13 cellular contexts compared by ENCODE assay signal in genomic region chr12:109109756-109110350, GRCh38. TPM values are rescaled to one million over a fixed set of nuclear protein-coding genes. Genes with fewer than 3 reads are reported as not detected.
A peak's percentile ranks its signal among the peaks of the same experiment; 100 is the strongest.
DNase-seq lines count a peak whose midpoint lies in the region; ATAC-seq and TF ChIP-seq lines count a peak whose summit lies in the region.
"Had no signal": no experiment of that assay in that cellular context is flagged by ENCODE, and none has a peak within 500 bp of the region (broad histone marks: within the 10 kb centered on the region; RNA-seq: fewer than 3 reads in every experiment).

No MANE protein-coding gene starts in this region.

- H3K4me3 Mint-ChIP-seq in activated T-cell treated with anti-CD3 and anti-CD28 coated beads, Interleukin-2, amount 50 U/mL, for 24 hours: no peak overlapping the region
- H3K4me3 Mint-ChIP-seq in activated T-cell treated with anti-CD3 and anti-CD28 coated beads, Interleukin-2, amount 50 U/mL, for 72 hours: no peak overlapping the region
- no peak overlapping the region for H3K4me3 Mint-ChIP-seq in chondrocyte (ENCODE audit: unreplicated experiment)

- peaks cover 28% of the 10 kb centered on the region for H3K4me1 Mint-ChIP-seq in activated T-cell treated with anti-CD3 and anti-CD28 coated beads, Interleukin-2, amount 50 U/mL, for 24 hours (ENCODE audit: low read depth)
- peaks cover 7% of the 10 kb centered on the region for H3K4me1 Mint-ChIP-seq in activated T-cell treated with anti-CD3 and anti-CD28 coated beads, Interleukin-2, amount 50 U/mL, for 72 hours (ENCODE audit: low read depth)
- H3K4me1 Mint-ChIP-seq in chondrocyte (ENCODE audit: low read depth): peaks cover 19% of the 10 kb centered on the region

- no peak for DNase-seq in activated T-cell treated with anti-CD3 and anti-CD28 coated beads, Interleukin-2, amount 50 U/mL, for 24 hours
- no peak for DNase-seq in activated T-cell treated with anti-CD3 and anti-CD28 coated beads, Interleukin-2, amount 50 U/mL, for 72 hours
- DNase-seq in chondrocyte (ENCODE audit: low spot score) (no peak), upper lobe of left lung (no peak), HUDEP-2 (lab: John Stamatoyannopoulos, UW; ENCODE audit: unreplicated experiment in 76 of 76) (no peak)
- DNase-seq in activated effector memory CD4-positive, alpha-beta T cell treated with Interleukin-2 at 50 U/mL for 16 hours: no peak
- DNase-seq: KG1, NCI-H446 treated with DMSO at 0.1 percent for 48 hours had no signal

- H3K27me3 Mint-ChIP-seq in activated T-cell treated with anti-CD3 and anti-CD28 coated beads, Interleukin-2, amount 50 U/mL, for 24 hours: no peaks in the 10 kb centered on the region
- H3K27me3 Mint-ChIP-seq in activated T-cell treated with anti-CD3 and anti-CD28 coated beads, Interleukin-2, amount 50 U/mL, for 72 hours (ENCODE audit: low read depth): no peaks in the 10 kb centered on the region
- no peaks in the 10 kb centered on the region for H3K27me3 Mint-ChIP-seq in chondrocyte (ENCODE audit: low read depth)
- H3K27me3 Mint-ChIP-seq: B cell had no signal

- H3K9me3 Mint-ChIP-seq in activated T-cell treated with anti-CD3 and anti-CD28 coated beads, Interleukin-2, amount 50 U/mL, for 24 hours: no peaks in the 10 kb centered on the region
- no peaks in the 10 kb centered on the region for H3K9me3 Mint-ChIP-seq in activated T-cell treated with anti-CD3 and anti-CD28 coated beads, Interleukin-2, amount 50 U/mL, for 72 hours
- H3K9me3 Mint-ChIP-seq in chondrocyte (ENCODE audit: low read depth): no peaks in the 10 kb centered on the region
- H3K9me3 Mint-ChIP-seq: activated T-helper 2 cell treated with anti-CD3 and anti-CD28 coated beads, Interferon-gamma antibody, Interleukin-2, Interleukin-4, amounts not matched to agents 10 μg/mL and 5 μg/mL and 100 μg/mL, durations not matched to agents 14 hours and 24 hours and 36 hours had no signal

- H3K36me3 ChIP-seq in muscle layer of duodenum (ENCODE audit: control insufficient read depth in 1 of 2, insufficient read depth in 2 of 2, low read length in 2 of 2) (peaks cover 13 to 34% of the 10 kb centered on the region in 2 donors), upper lobe of left lung (peaks cover 5 to 34% (median 15%) of the 10 kb centered on the region in 4 donors)

- H3K27ac ChIP-seq in muscle layer of duodenum (ENCODE audit: low read length) (peak overlapping the region; percentile 72), upper lobe of left lung (peak overlapping the region; percentile 86 to 92 (median 90))
- H3K27ac ChIP-seq: epithelial cell of prostate had no signal

- peak overlapping the region; percentile 47 for H3K27ac Mint-ChIP-seq in activated T-cell treated with anti-CD3 and anti-CD28 coated beads, Interleukin-2, amount 50 U/mL, for 24 hours
- H3K27ac Mint-ChIP-seq in activated T-cell treated with anti-CD3 and anti-CD28 coated beads, Interleukin-2, amount 50 U/mL, for 72 hours: no peak overlapping the region
- peak overlapping the region; percentile 52 for H3K27ac Mint-ChIP-seq in chondrocyte (ENCODE audit: unreplicated experiment)
- H3K27ac Mint-ChIP-seq: B cell had no signal

- peaks cover 58% of the 10 kb centered on the region for H3K36me3 Mint-ChIP-seq in activated T-cell treated with anti-CD3 and anti-CD28 coated beads, Interleukin-2, amount 50 U/mL, for 24 hours (ENCODE audit: low read depth)
- H3K36me3 Mint-ChIP-seq in activated T-cell treated with anti-CD3 and anti-CD28 coated beads, Interleukin-2, amount 50 U/mL, for 72 hours (ENCODE audit: insufficient read depth in 2 of 2): peaks cover 5 to 18% of the 10 kb centered on the region in 2 donors
- H3K36me3 Mint-ChIP-seq in chondrocyte (ENCODE audit: low read depth): peaks cover 12% of the 10 kb centered on the region

- H3K9me3 ChIP-seq in muscle layer of duodenum (ENCODE audit: control insufficient read depth in 1 of 2, low read length in 2 of 2) (no peaks in the 10 kb centered on the region), upper lobe of left lung (no peaks in the 10 kb centered on the region)

- H3K4me1 ChIP-seq in muscle layer of duodenum (ENCODE audit: control insufficient read depth in 1 of 2, insufficient read depth in 2 of 2, low read length in 2 of 2): peaks cover 0 to 36% of the 10 kb centered on the region in 2 donors
- H3K4me1 ChIP-seq in upper lobe of left lung: peaks cover 10 to 16% (median 14%) of the 10 kb centered on the region in 4 donors

- no peak overlapping the region for H3K4me3 ChIP-seq in muscle layer of duodenum (ENCODE audit: low read depth in 1 of 2, low read length in 2 of 2)
- H3K4me3 ChIP-seq in upper lobe of left lung: no peak overlapping the region

- no peak for ATAC-seq in activated T-cell treated with anti-CD3 and anti-CD28 coated beads, Interleukin-2, amount 50 U/mL, for 72 hours (replicated peaks in 1 of 2)
- ATAC-seq in upper lobe of left lung (ENCODE audit: low FRiP score in 2 of 2) (no peak), GM21447 (IDR thresholded peaks at IDR 0.05; ENCODE audit: unreplicated experiment) (no peak)

- 88 to 95% methylated on average over 6 of the region's 6 CpGs for WGBS in upper lobe of left lung, 2 donors

- H3K27me3 ChIP-seq in muscle layer of duodenum (ENCODE audit: low read depth, low read length) (no peaks in the 10 kb centered on the region), upper lobe of left lung (no peaks in the 10 kb centered on the region)

- TF ChIP-seq EP300 in upper lobe of left lung (IDR thresholded peaks at IDR 0.05): no peak

- no peak for TF ChIP-seq POLR2A in upper lobe of left lung (IDR thresholded peaks at IDR 0.05)

- TF ChIP-seq CTCF in chondrocyte (IDR thresholded peaks at IDR 0.05): no peak
- TF ChIP-seq CTCF in upper lobe of left lung (IDR thresholded peaks at IDR 0.05): no peak

RNA-seq across cellular contexts. Expression of gene ACACB, which starts 6.5 kb away (rescaled TPM):
- total RNA-seq in activated T-cell treated with anti-CD3 and anti-CD28 coated beads, Interleukin-2, amount 50 U/mL, for 72 hours: 10 to 100 TPM; 10.2 to 12.2 TPM
- total RNA-seq in chondrocyte (2.9 to 7.9 TPM (median 5.9 TPM) in 3 replicates), upper lobe of left lung (100 to 1,000 TPM in 2 of 6 donors, 10 to 100 TPM in 4; 26.3 to 202 (median 36.3) TPM)

RNA-seq across cellular contexts. Expression of gene UNG, which starts 12.5 kb away (rescaled TPM):
- 10 to 100 TPM; 52.0 to 58.1 TPM for total RNA-seq in activated T-cell treated with anti-CD3 and anti-CD28 coated beads, Interleukin-2, amount 50 U/mL, for 72 hours
- total RNA-seq in chondrocyte (13.6 to 23.7 TPM (median 15.2 TPM) in 3 replicates), upper lobe of left lung (10 to 100 TPM in 4 of 6 donors, 1 to 10 TPM in 2; 8.2 to 27.6 (median 15.5) TPM)

RNA-seq across cellular contexts. Expression of gene ALKBH2, which starts 16.6 kb away (rescaled TPM):
- total RNA-seq in activated T-cell treated with anti-CD3 and anti-CD28 coated beads, Interleukin-2, amount 50 U/mL, for 72 hours: 10 to 100 TPM; 29.5 to 34.6 TPM
- 10.6 to 13.1 TPM (median 12.7 TPM) in 3 replicates for total RNA-seq in chondrocyte
- 10 to 100 TPM in 4 of 6 donors, 1 to 10 TPM in 2; 1.9 to 16.4 (median 12.4) TPM for total RNA-seq in upper lobe of left lung

RNA-seq across cellular contexts. Expression of gene USP30, which starts 57.5 kb away (rescaled TPM):
- 10 to 100 TPM; 15.9 to 21.6 TPM for total RNA-seq in activated T-cell treated with anti-CD3 and anti-CD28 coated beads, Interleukin-2, amount 50 U/mL, for 72 hours
- 10.4 to 13.3 TPM (median 11.0 TPM) in 3 replicates for total RNA-seq in chondrocyte
- 10 to 100 TPM in 5 of 6 donors, 1 to 10 TPM in 1; 10.0 to 18.0 (median 15.0) TPM for total RNA-seq in upper lobe of left lung
